In genomic region chr10:114367041-114367675, GRCh38 we compare ENCODE assay signal across 13 cellular contexts. TPM values are rescaled to one million over a fixed set of nuclear protein-coding genes. Genes with fewer than 3 reads are reported as not detected.
DNase-seq lines count a peak whose midpoint lies in the region; ATAC-seq, FAIRE-seq and TF ChIP-seq lines count a peak whose summit lies in the region.
"Had no signal": no experiment of that assay in that cellular context is flagged by ENCODE, and none has a peak within 500 bp of the region (broad histone marks: within the 10 kb centered on the region; RNA-seq: fewer than 3 reads in every experiment).

No MANE protein-coding gene starts in this region.

- H3K27me3 ChIP-seq in right cardiac atrium (ENCODE audit: control insufficient read depth, insufficient read depth) (no peaks in the 10 kb centered on the region), sigmoid colon (no peaks in the 10 kb centered on the region), osteoblast (ENCODE audit: insufficient read depth, low read length) (no peaks in the 10 kb centered on the region), HAP-1 (ENCODE audit: low read depth) (no peaks in the 10 kb centered on the region)

- H4K20me1 ChIP-seq in osteoblast (ENCODE audit: insufficient read depth, low read length): no peaks in the 10 kb centered on the region

- no peak for FAIRE-seq in RCC 7860 (lab: Jason Lieb, UNC)
- FAIRE-seq: colon had no signal

- in situ Hi-C loops in HAP-1 (cut with MboI; ENCODE audit: low sequenced_read_pairs): no loop called here

- H3K27ac ChIP-seq in right cardiac atrium (ENCODE audit: low read length) (no peak overlapping the region), sigmoid colon (peak overlapping the region; percentile 44 to 68 (median 62)), osteoblast (ENCODE audit: low read depth, low read length) (no peak overlapping the region)
- H3K27ac ChIP-seq: psoas muscle had no signal

- DNase-seq in RCC 7860 (ENCODE audit: low spot score): peak; percentile 87
- no peak for DNase-seq in right cardiac atrium
- DNase-seq in sigmoid colon: no peak
- no peak for DNase-seq in osteoblast (ENCODE audit: insufficient read length, low spot score, missing footprints)
- DNase-seq in midbrain (lab: John Stamatoyannopoulos, UW): no peak
- no peak for DNase-seq in HAP-1 (ENCODE audit: low spot score in 2 of 2)
- DNase-seq: CD4-positive, alpha-beta T cell; HFFc6; psoas muscle; T-helper 1 cell had no signal

- no peak overlapping the region for H2AFZ ChIP-seq in osteoblast (ENCODE audit: low read length)

- TF ChIP-seq POLR2A in sigmoid colon (IDR thresholded peaks at IDR 0.05): no peak

- peak; percentile 55 for ATAC-seq in GM19463 (IDR thresholded peaks at IDR 0.05; ENCODE audit: unreplicated experiment)
- ATAC-seq in right cardiac atrium: peak; percentile 49 to 55
- no peak for ATAC-seq in HG02763 (IDR thresholded peaks at IDR 0.05; ENCODE audit: unreplicated experiment)
- ATAC-seq: psoas muscle had no signal

- intact Hi-C loops in right cardiac atrium (cut with DNase I): no loop called here
- intact Hi-C loops in sigmoid colon (cut with DNase I): no loop called here

- TF ChIP-seq CTCF in sigmoid colon (IDR thresholded peaks at IDR 0.05): no peak
- no peak for TF ChIP-seq CTCF in osteoblast (IDR thresholded peaks at IDR 0.05; ENCODE audit: extremely low read depth, low read depth, low read length)

- H3K9me3 ChIP-seq in right cardiac atrium (ENCODE audit: control insufficient read depth, low read length) (no peaks in the 10 kb centered on the region), sigmoid colon (no peaks in the 10 kb centered on the region), osteoblast (ENCODE audit: low read depth, low read length) (no peaks in the 10 kb centered on the region), HAP-1 (no peaks in the 10 kb centered on the region)
- H3K9me3 ChIP-seq: psoas muscle had no signal

- H3K4me1 ChIP-seq in right cardiac atrium (ENCODE audit: control insufficient read depth, insufficient read depth, low read length): no peaks in the 10 kb centered on the region
- H3K4me1 ChIP-seq in sigmoid colon: peaks cover 0 to 20% (median 14%) of the 10 kb centered on the region in 4 donors
- H3K4me1 ChIP-seq in osteoblast (ENCODE audit: insufficient read depth, low read length): no peaks in the 10 kb centered on the region
- no peaks in the 10 kb centered on the region for H3K4me1 ChIP-seq in HAP-1
- H3K4me1 ChIP-seq: psoas muscle had no signal

- 38% methylated on average over 3 of the region's 3 CpGs for WGBS in right cardiac atrium
- 60 to 72% methylated on average over 3 of the region's 3 CpGs for WGBS in sigmoid colon, 2 donors

- no peak overlapping the region for H3K4me3 ChIP-seq in right cardiac atrium (ENCODE audit: low read length)
- no peak overlapping the region for H3K4me3 ChIP-seq in sigmoid colon
- H3K4me3 ChIP-seq in osteoblast (ENCODE audit: insufficient read depth, low read length): no peak overlapping the region
- no peak overlapping the region for H3K4me3 ChIP-seq in HAP-1
- H3K4me3 ChIP-seq: psoas muscle had no signal

- TF ChIP-seq EP300 in sigmoid colon (IDR thresholded peaks at IDR 0.05): no peak

- H3K4me2 ChIP-seq in osteoblast (ENCODE audit: insufficient read depth, low read length): no peak overlapping the region

- no peaks in the 10 kb centered on the region for H3K36me3 ChIP-seq in sigmoid colon
- no peaks in the 10 kb centered on the region for H3K36me3 ChIP-seq in osteoblast (ENCODE audit: insufficient read depth, low read length)
- no peaks in the 10 kb centered on the region for H3K36me3 ChIP-seq in HAP-1 (replicated peaks)

- H3K79me2 ChIP-seq in osteoblast (ENCODE audit: insufficient read depth, low read length): no peaks in the 10 kb centered on the region

RNA-seq across cellular contexts. Expression of gene AFAP1L2, which starts 37.1 kb away (rescaled TPM):
- 1 to 10 TPM; 5.5 to 7.7 (median 6.3) TPM for total RNA-seq in right cardiac atrium
- polyA plus RNA-seq in right cardiac atrium: 3.7 TPM
- total RNA-seq in sigmoid colon: 10 to 100 TPM in 3 of 4 donors, 1 to 10 TPM in 1; 7.6 to 26.0 (median 19.1) TPM
- 1 to 10 TPM; 2.5 to 7.9 (median 4.8) TPM for polyA plus RNA-seq in sigmoid colon
- 0.36 TPM in 1 of 2 replicates, not detected in the other for total RNA-seq in osteoblast

Comparison
In these comparisons a context has a peak if more than half of its experiments do, and no peak if none do; other contexts are left out.
1. H3K27ac ChIP-seq: peak in sigmoid colon (4 of 4); none in right cardiac atrium (single experiment) and osteoblast (single experiment).